20 cellular contexts compared by ENCODE assay signal in genomic region chr20:63100401-63100925, GRCh38.
DNase-seq lines count a peak whose midpoint lies in the region; TF ChIP-seq lines count a peak whose summit lies in the region.
"Had no signal": no experiment of that assay in that cellular context is flagged by ENCODE, and none has a peak within 500 bp of the region (broad histone marks: within the 10 kb centered on the region; RNA-seq: fewer than 3 reads in every experiment).

No MANE protein-coding gene starts in this region.

- DNase-seq in activated effector memory CD4-positive, alpha-beta T cell treated with anti-CD3 and anti-CD28 coated beads, Interleukin-2, amount 50 U/mL, for 16 hours: peak; percentile 58
- no peak for DNase-seq in activated effector memory CD4-positive, alpha-beta T cell treated with Interleukin-2 at 50 U/mL for 16 hours
- DNase-seq in NT2/D1 (ENCODE audit: low read depth, low spot score) (no peak), left ventricle myocardium inferior (peak; percentile 8), suprapubic skin (ENCODE audit: low spot score in 2 of 2) (peak; percentile 30 to 50), SW480 (ENCODE audit: low spot score) (no peak), erythroblast (lab: John Stamatoyannopoulos, UW) (no peak)
- DNase-seq in stimulated activated CD4-positive, alpha-beta T cell treated with anti-CD3 and anti-CD28 coated beads, Interleukin-12 subunit alpha, Interleukin-12 subunit beta, amount 100 ng/mL, for 4 hours: no peak
- DNase-seq: activated CD4-positive, alpha-beta memory T cell treated with anti-CD3 and anti-CD28 coated beads, Interleukin-2, amount 10 ng/mL, durations not matched to agents 7 days and 5 days; activated T-cell treated with anti-CD3 and anti-CD28 coated beads, Interleukin-2, amount 50 U/mL, for 1 hour; DMS153; GDM1; KBM-7; NCI-H146; NCI-H2171 treated with DMSO at 0.1 percent for 48 hours; NCI-H526 treated with DMSO at 0.1 percent for 48 hours; SIG-M5 had no signal

- no peaks in the 10 kb centered on the region for H3K36me3 ChIP-seq in NT2/D1 (ENCODE audit: insufficient read depth, insufficient read length, low read length)
- H3K36me3 ChIP-seq in left ventricle myocardium inferior: no peaks in the 10 kb centered on the region
- H3K36me3 ChIP-seq in suprapubic skin: no peaks in the 10 kb centered on the region
- H3K36me3 ChIP-seq: neural progenitor cell, vagina had no signal

- intact Hi-C loops in left ventricle myocardium inferior (cut with micrococcal nuclease): no loop called here

- H3K4me1 ChIP-seq in NT2/D1 (ENCODE audit: insufficient read depth, insufficient read length): peaks cover 12% of the 10 kb centered on the region
- peaks cover 12% of the 10 kb centered on the region for H3K4me1 ChIP-seq in left ventricle myocardium inferior
- H3K4me1 ChIP-seq in suprapubic skin: peaks cover 14% of the 10 kb centered on the region
- H3K4me1 ChIP-seq: psoas muscle, vagina had no signal

- no peak for TF ChIP-seq CTCF in left ventricle myocardium inferior (IDR thresholded peaks at IDR 0.05; ENCODE audit: borderline replicate concordance)
- no peak for TF ChIP-seq CTCF in suprapubic skin (IDR thresholded peaks at IDR 0.05)

- H3K27me3 ChIP-seq in NT2/D1 (ENCODE audit: insufficient read depth, insufficient read length): peaks cover 53% of the 10 kb centered on the region
- H3K27me3 ChIP-seq in left ventricle myocardium inferior (ENCODE audit: low read depth): peaks cover 96% of the 10 kb centered on the region
- peaks cover 53% of the 10 kb centered on the region for H3K27me3 ChIP-seq in suprapubic skin
- H3K27me3 ChIP-seq: vagina had no signal

- H3K9ac ChIP-seq in NT2/D1 (ENCODE audit: insufficient read length, low read depth): peak overlapping the region; percentile 56
- H3K9ac ChIP-seq: neural progenitor cell had no signal

- TF ChIP-seq POLR2A in suprapubic skin (IDR thresholded peaks at IDR 0.05): no peak
- no peak for TF ChIP-seq POLR2A in erythroblast (IDR thresholded peaks at IDR 0.05; ENCODE audit: low read length)

- no peak overlapping the region for H3K27ac ChIP-seq in left ventricle myocardium inferior (replicated peaks)
- H3K27ac ChIP-seq in suprapubic skin: no peak overlapping the region
- H3K27ac ChIP-seq: neural progenitor cell, psoas muscle, vagina had no signal

- H3K9me3 ChIP-seq in NT2/D1 (ENCODE audit: insufficient read depth, low read length) (no peaks in the 10 kb centered on the region), left ventricle myocardium inferior (replicated peaks) (no peaks in the 10 kb centered on the region), suprapubic skin (no peaks in the 10 kb centered on the region)
- H3K9me3 ChIP-seq: psoas muscle, vagina had no signal

- WGBS in suprapubic skin: 51% methylated on average over 4 of the region's 7 CpGs

- no peak for TF ChIP-seq EP300 in suprapubic skin (IDR thresholded peaks at IDR 0.05)

- no peak overlapping the region for H3K4me3 ChIP-seq in NT2/D1 (ENCODE audit: insufficient read length, low read depth)
- H3K4me3 ChIP-seq in left ventricle myocardium inferior: no peak overlapping the region
- H3K4me3 ChIP-seq in suprapubic skin: no peak overlapping the region
- H3K4me3 ChIP-seq: neural progenitor cell, psoas muscle, vagina had no signal

Comparison
In these comparisons a context has a peak if more than half of its experiments do, and no peak if none do; other contexts are left out.
1. DNase-seq: peak in activated effector memory CD4-positive, alpha-beta T cell treated with anti-CD3 and anti-CD28 coated beads, Interleukin-2, amount 50 U/mL, for 16 hours (single experiment), left ventricle myocardium inferior (single experiment) and suprapubic skin (2 of 2); none in activated effector memory CD4-positive, alpha-beta T cell treated with Interleukin-2 at 50 U/mL for 16 hours (single experiment), NT2/D1 (single experiment), SW480 (single experiment), stimulated activated CD4-positive, alpha-beta T cell treated with anti-CD3 and anti-CD28 coated beads, Interleukin-12 subunit alpha, Interleukin-12 subunit beta, amount 100 ng/mL, for 4 hours (single experiment) and erythroblast (0 of 2).